28 cellular contexts compared by ENCODE assay signal in genomic region chrX:134737721-134738369, GRCh38. TPM values are rescaled to one million over a fixed set of nuclear protein-coding genes. Genes with fewer than 3 reads are reported as not detected.
DNase-seq lines count a peak whose midpoint lies in the region; ATAC-seq, FAIRE-seq and TF ChIP-seq lines count a peak whose summit lies in the region.
"Had no signal": no experiment of that assay in that cellular context is flagged by ENCODE, and none has a peak within 500 bp of the region (broad histone marks: within the 10 kb centered on the region; RNA-seq: fewer than 3 reads in every experiment).

No MANE protein-coding gene starts in this region.

- H3K27me3 ChIP-seq in bronchial epithelial cell (ENCODE audit: control insufficient read depth, insufficient read depth, low read length) (no peaks in the 10 kb centered on the region), hepatocyte (no peaks in the 10 kb centered on the region), smooth muscle cell (ENCODE audit: low read depth) (no peaks in the 10 kb centered on the region)

- WGBS in hepatocyte (ENCODE audit: low lambda C conversion rate, missing lambda C conversion rate), result 61% methylated on average over 12 of the region's 12 CpGs
- WGBS in smooth muscle cell (ENCODE audit: low lambda C conversion rate), result 51% methylated on average over 12 of the region's 12 CpGs

- TF ChIP-seq CTCF in bronchial epithelial cell (IDR thresholded peaks at IDR 0.05; ENCODE audit: insufficient read depth, low read length, severe bottlenecking) (no peak), hepatocyte (IDR thresholded peaks at IDR 0.05; ENCODE audit: poor library complexity) (no peak), smooth muscle cell (IDR thresholded peaks at IDR 0.05; ENCODE audit: borderline replicate concordance, insufficient read depth, poor library complexity, severe bottlenecking) (no peak), CD14-positive monocyte (IDR thresholded peaks at IDR 0.05) (no peak)

- no peak overlapping the region for H3K4me3 Mint-ChIP-seq in CD14-positive monocyte
- H3K4me3 Mint-ChIP-seq: CD4-positive, CD25-positive, alpha-beta regulatory T cell; mesothelial cell of epicardium; naive B cell; T-helper 1 cell treated with Interleukin-12 subunit alpha and Interleukin-12 subunit beta and Interleukin-4 antibody, amounts not matched to agents 30 μg/mL and 1 μg/mL, for 36 hours; type B pancreatic cell had no signal

- H3K27ac Mint-ChIP-seq in CD14-positive monocyte, result no peak overlapping the region
- H3K27ac Mint-ChIP-seq: CD4-positive, CD25-positive, alpha-beta regulatory T cell; mesothelial cell of epicardium; naive B cell; T-helper 1 cell treated with Interleukin-12 subunit alpha and Interleukin-12 subunit beta and Interleukin-4 antibody, amounts not matched to agents 30 μg/mL and 1 μg/mL, for 36 hours; type B pancreatic cell had no signal

- peaks cover 13% of the 10 kb centered on the region for H3K4me1 ChIP-seq in hepatocyte (ENCODE audit: insufficient read depth)
- H3K4me1 ChIP-seq in smooth muscle cell (ENCODE audit: low read depth), result peaks cover 13% of the 10 kb centered on the region

- H2AFZ ChIP-seq in hepatocyte (no peak overlapping the region), smooth muscle cell (ENCODE audit: low read depth) (peak overlapping the region; percentile 21)

- H3K9me2 ChIP-seq in hepatocyte (replicated peaks; ENCODE audit: insufficient read depth), result no peaks in the 10 kb centered on the region

- intact Hi-C loops in Right ventricle myocardium inferior (cut with DNase I) (no loop called here), left cardiac atrium (cut with DNase I) (no loop called here), CD14-positive monocyte (cut with micrococcal nuclease) (no loop called here)

- H3K4me1 Mint-ChIP-seq in CD14-positive monocyte, result peaks cover 4% of the 10 kb centered on the region
- H3K4me1 Mint-ChIP-seq: CD4-positive, CD25-positive, alpha-beta regulatory T cell; naive B cell had no signal

- FAIRE-seq in bronchial epithelial cell (lab: Jason Lieb, UNC) (peak; percentile 36), frontal cortex (lab: Jason Lieb, UNC) (no peak)
- FAIRE-seq: keratinocyte had no signal

- peak overlapping the region; percentile 31 for H3K27ac ChIP-seq in hepatocyte
- no peak overlapping the region for H3K27ac ChIP-seq in smooth muscle cell (ENCODE audit: low read depth)

- H3K27me3 Mint-ChIP-seq in CD14-positive monocyte (ENCODE audit: low read depth in 3 of 3), result peaks cover 1 to 6% (median 2%) of the 10 kb centered on the region in 3 donors
- H3K27me3 Mint-ChIP-seq: type B pancreatic cell had no signal

- no peaks in the 10 kb centered on the region for H3K36me3 ChIP-seq in bronchial epithelial cell (ENCODE audit: control insufficient read depth, insufficient read depth, low read length)
- H3K36me3 ChIP-seq in hepatocyte (replicated peaks; ENCODE audit: insufficient read depth, low read depth), result no peaks in the 10 kb centered on the region
- H3K36me3 ChIP-seq in smooth muscle cell (ENCODE audit: low read depth), result no peaks in the 10 kb centered on the region

- H3K9me3 Mint-ChIP-seq in CD14-positive monocyte, result no peaks in the 10 kb centered on the region
- H3K9me3 Mint-ChIP-seq: CD4-positive, CD25-positive, alpha-beta regulatory T cell; naive B cell; T-helper 1 cell treated with Interleukin-12 subunit alpha and Interleukin-12 subunit beta and Interleukin-4 antibody, amounts not matched to agents 30 μg/mL and 1 μg/mL, for 36 hours; type B pancreatic cell had no signal

- peaks cover 3% of the 10 kb centered on the region for H3F3A ChIP-seq in smooth muscle cell (ENCODE audit: low read depth)

- DNase-seq in Right ventricle myocardium inferior (ENCODE audit: missing footprints) (no peak), left cardiac atrium (no peak), bronchial epithelial cell (ENCODE audit: low read depth) (no peak), hepatocyte (ENCODE audit: low spot score) (no peak), smooth muscle cell (lab: John Stamatoyannopoulos, UW; ENCODE audit: unreplicated experiment) (no peak), CD14-positive monocyte (ENCODE audit: low spot score) (no peak), frontal cortex (ENCODE audit: low spot score in 2 of 2) (no peak)
- DNase-seq: 8988T; activated CD4-positive, CD25-positive, alpha-beta regulatory T cell; activated naive CD4-positive, alpha-beta T cell; Calu3; CD4-positive, CD25-positive, alpha-beta regulatory T cell; DMS79; GDM1; glutamatergic neuron; naive B cell; NCI-H1092 treated with DMSO at 0.1 percent for 48 hours; NCI-H1930; NCI-H524 treated with DMSO at 0.1 percent for 48 hours; occipital lobe; OCI-M1; stimulated activated naive CD4-positive, alpha-beta T cell had no signal

- H3K9me3 ChIP-seq in hepatocyte (ENCODE audit: low read depth), result no peaks in the 10 kb centered on the region
- H3K9me3 ChIP-seq in smooth muscle cell (replicated peaks; ENCODE audit: low read depth), result no peaks in the 10 kb centered on the region

- no peak overlapping the region for H3K4me3 ChIP-seq in bronchial epithelial cell (ENCODE audit: low read depth, low read length)
- H3K4me3 ChIP-seq in hepatocyte, result no peak overlapping the region
- H3K4me3 ChIP-seq in smooth muscle cell, result no peak overlapping the region

- no peak overlapping the region for H3K9ac ChIP-seq in smooth muscle cell (ENCODE audit: low read depth)

- H4K20me1 ChIP-seq in hepatocyte (ENCODE audit: insufficient read depth, poor library complexity, severe bottlenecking) (no peaks in the 10 kb centered on the region), smooth muscle cell (ENCODE audit: low read depth) (no peaks in the 10 kb centered on the region)

- ATAC-seq in Right ventricle myocardium inferior, result peak; percentile 64
- ATAC-seq in left cardiac atrium, result no peak
- no peak for ATAC-seq in GM18502 (IDR thresholded peaks at IDR 0.05; ENCODE audit: poor library complexity, unreplicated experiment)
- ATAC-seq: SK-N-SH treated with all-trans-retinoic acid at 6 μM for 48 hours had no signal

- H3K79me2 ChIP-seq in hepatocyte (no peaks in the 10 kb centered on the region), smooth muscle cell (ENCODE audit: low read depth) (no peaks in the 10 kb centered on the region)

- H3K4me2 ChIP-seq in hepatocyte, result no peak overlapping the region
- H3K4me2 ChIP-seq in smooth muscle cell, result peak overlapping the region; percentile 48

- H3K36me3 Mint-ChIP-seq in CD14-positive monocyte, result no peaks in the 10 kb centered on the region
- H3K36me3 Mint-ChIP-seq: CD4-positive, CD25-positive, alpha-beta regulatory T cell; mesothelial cell of epicardium; naive B cell; type B pancreatic cell had no signal

RNA-seq across cellular contexts. Expression of gene PABIR2, which starts 59.2 kb away (rescaled TPM):
- total RNA-seq in Right ventricle myocardium inferior (9.5 TPM), left cardiac atrium (10 to 100 TPM; 12.7 to 13.8 TPM), bronchial epithelial cell (6.8 and 7.2 TPM in 2 replicates), hepatocyte (11.2 and 12.0 TPM in 2 replicates), smooth muscle cell (5.0 and 7.6 TPM in 2 replicates), frontal cortex (3.7 TPM)
- polyA plus RNA-seq in hepatocyte (9.0 and 12.5 TPM in 2 replicates), smooth muscle cell (2.9 and 5.2 TPM in 2 replicates), CD14-positive monocyte (1 to 10 TPM; 2.2 to 2.3 TPM)
